1 cellular context compared by ENCODE assay signal in genomic region chr2:20562540-20563225, GRCh38.
A peak's percentile ranks its signal among the peaks of the same experiment; 100 is the strongest.
TF ChIP-seq lines count a peak whose summit lies in the region.

No MANE protein-coding gene starts in this region.

TF ChIP-seq in HepG2, 621 proteins besides CTCF, POLR2A, EP300 and RAD21 (continued from another document):
- TF ChIP-seq ZBTB33 (CRISPR knock-in tag; IDR thresholded peaks at IDR 0.05): 0 out of 2 replicates have a peak, but pooled peaks have one; percentile 24
- no peak for TF ChIP-seq ZNF691 (CRISPR knock-in tag; IDR thresholded peaks at IDR 0.05; ENCODE audit: borderline replicate concordance, low read depth)
- no peak for TF ChIP-seq ZFP90 (CRISPR knock-in tag; IDR thresholded peaks at IDR 0.05; ENCODE audit: borderline replicate concordance)
- no peak for TF ChIP-seq ZNF180 (CRISPR knock-in tag; IDR thresholded peaks at IDR 0.05; ENCODE audit: borderline replicate concordance, low read depth)
- TF ChIP-seq ZNF703 (CRISPR knock-in tag; IDR thresholded peaks at IDR 0.05; ENCODE audit: borderline replicate concordance): no peak
- TF ChIP-seq HDAC1 (CRISPR knock-in tag; IDR thresholded peaks at IDR 0.05): no peak
- no peak for TF ChIP-seq FOXP4 (CRISPR knock-in tag; IDR thresholded peaks at IDR 0.05)
- TF ChIP-seq ATF5 (CRISPR knock-in tag; IDR thresholded peaks at IDR 0.05; ENCODE audit: low read depth): no peak
- 0 out of 2 replicates have a peak, but pooled peaks have one; percentile 39 for TF ChIP-seq SSRP1 (CRISPR knock-in tag; IDR thresholded peaks at IDR 0.05)
- TF ChIP-seq MTERF4 (CRISPR knock-in tag; IDR thresholded peaks at IDR 0.05): 0 out of 2 replicates have a peak, but pooled peaks have one; percentile 20
- no peak for TF ChIP-seq NFAT5 (CRISPR knock-in tag; IDR thresholded peaks at IDR 0.05)
- no peak for TF ChIP-seq ZBED4 (CRISPR knock-in tag; IDR thresholded peaks at IDR 0.05; ENCODE audit: borderline replicate concordance)
- TF ChIP-seq ZFY (CRISPR knock-in tag; IDR thresholded peaks at IDR 0.05): no peak
- TF ChIP-seq MAX (IDR thresholded peaks at IDR 0.05): 0 out of 2 replicates have a peak, but pooled peaks have one; percentile 11
- TF ChIP-seq KLF12 (CRISPR knock-in tag; IDR thresholded peaks at IDR 0.05; ENCODE audit: borderline replicate concordance): no peak
- TF ChIP-seq ZNF556 (CRISPR knock-in tag; IDR thresholded peaks at IDR 0.05; ENCODE audit: borderline replicate concordance): no peak
